17 cellular contexts compared by ENCODE assay signal in the genomic region with DNA sequence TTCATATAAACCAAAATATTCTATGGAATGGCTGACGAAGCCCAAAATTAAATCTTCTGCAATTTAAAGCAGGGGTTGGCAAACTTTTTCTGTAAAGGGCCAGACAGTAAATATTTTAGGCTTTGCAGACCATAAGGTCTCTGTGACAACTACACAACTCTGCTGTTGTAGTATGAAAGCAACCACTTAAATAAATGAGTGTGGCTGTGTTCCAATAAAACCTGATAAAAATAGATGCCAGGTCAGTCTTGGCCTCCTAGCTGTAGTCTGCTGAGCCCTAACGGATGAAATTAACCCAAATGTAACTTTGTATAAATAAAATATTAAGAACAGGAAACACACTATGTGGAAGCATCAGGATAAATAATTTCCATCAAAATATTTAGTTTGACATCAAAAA.
"Had no signal": no experiment of that assay in that cellular context is flagged by ENCODE, and none has a peak within 500 bp of the region (broad histone marks: within the 10 kb centered on the region; RNA-seq: fewer than 3 reads in every experiment).

No MANE protein-coding gene starts in this region.

- H3K4me3 Mint-ChIP-seq: nephron progenitor cell had no signal

- H3K4me1 Mint-ChIP-seq: nephron progenitor cell had no signal

- H3K27me3 ChIP-seq: breast epithelium, right lobe of liver, stomach, testis, upper lobe of right lung had no signal

- H3K36me3 ChIP-seq: breast epithelium, prostate gland had no signal

- H3K27ac Mint-ChIP-seq: nephron progenitor cell had no signal

- H3K27ac ChIP-seq: breast epithelium, prostate gland, right lobe of liver, stomach, testis, upper lobe of right lung had no signal

- DNase-seq: activated CD4-positive, CD25-positive, alpha-beta regulatory T cell treated with anti-CD3 and anti-CD28 coated beads, Interleukin-2, amount 50 U/mL, for 72 hours; activated naive CD4-positive, alpha-beta T cell; activated T-cell treated with anti-CD3 and anti-CD28 coated beads for 4 hours; aorta; hypothalamus; nephron progenitor cell; occipital lobe; right lobe of liver; stimulated activated CD4-positive, alpha-beta T cell treated with anti-CD3 and anti-CD28 coated beads, Interleukin-12 subunit alpha, Interleukin-12 subunit beta, amount 100 ng/mL, for 4 hours; stimulated activated CD4-positive, alpha-beta T cell treated with anti-CD3 and anti-CD28 coated beads, Interleukin-2, amount 100 ng/mL, for 24 hours; stomach; T-helper 9 cell; testis; upper lobe of right lung had no signal

- ATAC-seq: esophagus mucosa, right lobe of liver, upper lobe of right lung had no signal

- H3K9me3 ChIP-seq: breast epithelium, prostate gland, right lobe of liver, stomach, testis, upper lobe of right lung had no signal

- H3K4me3 ChIP-seq: breast epithelium, prostate gland, right lobe of liver, stomach, testis, upper lobe of right lung had no signal

- H3K4me1 ChIP-seq: breast epithelium, prostate gland, right lobe of liver, testis, upper lobe of right lung had no signal

- H3K9me3 Mint-ChIP-seq: nephron progenitor cell had no signal
